Comparison of ENCODE assay signal across 15 cellular contexts in the genomic region with DNA sequence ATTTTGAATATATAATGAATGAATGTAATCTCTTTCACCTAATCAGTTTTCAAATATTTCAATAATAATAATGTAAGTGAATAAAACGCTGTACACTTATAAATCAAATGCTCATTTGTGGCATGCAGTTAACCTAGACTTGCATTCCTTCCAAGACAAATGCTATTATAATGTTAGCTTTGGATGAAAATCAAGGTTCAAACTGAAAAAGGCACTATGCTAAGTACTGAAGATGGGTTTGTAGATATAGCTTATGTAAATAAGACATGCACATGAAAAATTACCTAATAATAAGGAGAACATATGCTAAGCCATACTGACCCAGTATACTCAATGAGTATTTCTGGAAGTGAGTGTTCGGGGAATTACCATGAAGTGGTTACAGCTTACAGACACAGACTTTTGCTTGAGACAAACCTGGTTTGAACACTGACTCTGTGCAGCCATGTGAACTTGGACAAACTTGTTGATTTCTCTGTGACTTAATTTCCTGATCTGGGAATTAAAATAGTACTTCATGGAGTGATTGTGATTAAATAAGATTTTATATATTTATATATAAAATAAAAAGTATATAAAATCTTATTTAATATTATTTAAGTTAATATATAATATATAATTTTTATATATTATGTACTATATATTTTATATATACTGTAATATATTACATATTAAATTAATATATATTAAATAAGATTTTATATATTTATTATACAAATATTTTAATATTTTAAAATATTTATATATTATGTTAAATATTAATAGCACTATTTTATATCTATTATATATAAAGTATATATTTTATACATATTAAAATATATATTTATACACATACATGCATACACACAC.
"Had no signal": no experiment of that assay in that cellular context is flagged by ENCODE, and none has a peak within 500 bp of the region (broad histone marks: within the 10 kb centered on the region; RNA-seq: fewer than 3 reads in every experiment).

No MANE protein-coding gene starts in this region.

- H3K4me3 ChIP-seq: esophagus muscularis mucosa, sigmoid colon had no signal

- DNase-seq: activated CD4-positive, alpha-beta T cell treated with anti-CD3 and anti-CD28 coated beads for 1 hour; activated CD4-positive, alpha-beta T cell treated with anti-CD3 and anti-CD28 coated beads, Interleukin-2, amount 50 U/mL, for 4 hours; activated naive CD4-positive, alpha-beta T cell treated with Interleukin-2 at 50 U/mL for 16 hours; activated T-cell treated with anti-CD3 and anti-CD28 coated beads for 4 hours; aorta; hippocampal formation; left ventricle myocardium superior; mesenchymal stem cell; naive thymus-derived CD8-positive, alpha-beta T cell; sigmoid colon; stimulated activated CD4-positive, alpha-beta T cell treated with anti-CD3 and anti-CD28 coated beads, Interleukin-1b, Interleukin-23, amount 100 ng/mL, for 48 hours; T-helper 9 cell had no signal

- H3K4me3 Mint-ChIP-seq: naive thymus-derived CD8-positive, alpha-beta T cell had no signal

- H3K36me3 Mint-ChIP-seq: naive thymus-derived CD8-positive, alpha-beta T cell had no signal

- H3K9me3 ChIP-seq: esophagus muscularis mucosa, sigmoid colon had no signal

- H3K27me3 ChIP-seq: esophagus muscularis mucosa, sigmoid colon had no signal

- ATAC-seq: left ventricle myocardium superior; naive thymus-derived CD8-positive, alpha-beta T cell had no signal

- H3K27ac Mint-ChIP-seq: naive thymus-derived CD8-positive, alpha-beta T cell had no signal

- H3K27ac ChIP-seq: esophagus muscularis mucosa, parathyroid adenoma, sigmoid colon had no signal

- FAIRE-seq: keratinocyte had no signal

- H3K4me1 ChIP-seq: esophagus muscularis mucosa, parathyroid adenoma, sigmoid colon had no signal

- H3K36me3 ChIP-seq: esophagus muscularis mucosa, sigmoid colon had no signal

- H3K4me1 Mint-ChIP-seq: naive thymus-derived CD8-positive, alpha-beta T cell had no signal
